ENCODE assay signal across 13 cellular contexts in the genomic region with DNA sequence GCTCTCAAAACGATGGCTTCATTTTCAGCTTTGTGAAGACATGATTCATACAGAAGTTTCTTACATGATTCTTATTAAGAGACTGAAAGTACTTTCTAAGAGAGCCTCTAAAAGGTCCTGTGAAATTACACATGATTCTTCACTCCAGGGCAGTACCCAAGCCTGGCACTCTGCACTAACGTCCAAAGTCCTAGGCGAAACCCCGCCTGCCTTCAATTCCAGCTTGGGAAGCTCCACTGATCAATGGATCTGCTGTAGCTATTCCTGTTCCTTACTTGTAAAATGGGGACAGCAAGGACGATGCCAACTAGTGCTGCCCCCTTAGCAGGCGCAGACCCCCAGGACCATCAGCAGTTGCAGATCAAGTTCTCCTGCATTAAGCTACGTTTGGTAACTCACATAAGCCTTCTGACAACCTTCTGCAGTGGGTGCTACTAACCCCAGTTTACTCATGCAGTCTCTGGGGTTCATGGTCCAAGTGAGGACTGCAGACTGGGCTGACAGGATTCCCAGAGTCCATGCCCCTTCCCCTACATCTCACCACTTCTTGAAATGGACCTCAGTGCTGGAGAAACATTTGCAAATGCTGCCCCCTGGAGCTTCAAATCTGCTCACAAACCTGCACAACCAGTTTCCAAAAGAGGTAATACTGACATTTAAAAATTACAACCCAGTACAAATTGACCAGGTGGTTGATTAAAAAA. TPM values are rescaled to one million over a fixed set of nuclear protein-coding genes. Genes with fewer than 3 reads are reported as not detected.
DNase-seq lines count a peak whose midpoint lies in the region; ATAC-seq and TF ChIP-seq lines count a peak whose summit lies in the region.
"Had no signal": no experiment of that assay in that cellular context is flagged by ENCODE, and none has a peak within 500 bp of the region (broad histone marks: within the 10 kb centered on the region; RNA-seq: fewer than 3 reads in every experiment).

No MANE protein-coding gene starts in this region.

- no peaks in the 10 kb centered on the region for H3F3A ChIP-seq in PC-3 (ENCODE audit: low read length, unreplicated experiment)
- H3F3A ChIP-seq in smooth muscle cell (ENCODE audit: low read depth): peaks cover 2% of the 10 kb centered on the region

- H3K36me3 Mint-ChIP-seq in activated CD8-positive, alpha-beta T cell treated with anti-CD3 and anti-CD28 coated beads for 36 hours (ENCODE audit: low read depth): peaks cover 42% of the 10 kb centered on the region
- peaks cover 36% of the 10 kb centered on the region for H3K36me3 Mint-ChIP-seq in activated CD8-positive, alpha-beta T cell treated with anti-CD3 and anti-CD28 coated beads, Interleukin-2, amount 10 ng/mL, durations not matched to agents 7 days and 5 days (ENCODE audit: low read depth)

- H4K20me1 ChIP-seq in PC-3 (ENCODE audit: low read length) (no peaks in the 10 kb centered on the region), smooth muscle cell (ENCODE audit: low read depth) (no peaks in the 10 kb centered on the region)

- H3K9me2 ChIP-seq in PC-3 (replicated peaks; ENCODE audit: low read length): no peaks in the 10 kb centered on the region

- no peak overlapping the region for H3K27ac ChIP-seq in PC-3 (ENCODE audit: low read length)
- no peak overlapping the region for H3K27ac ChIP-seq in foreskin keratinocyte
- no peak overlapping the region for H3K27ac ChIP-seq in smooth muscle cell (ENCODE audit: low read depth)
- H3K27ac ChIP-seq: RWPE1, tibial artery had no signal

- H3K4me2 ChIP-seq in PC-3 (ENCODE audit: low read length) (peak overlapping the region; percentile 16), smooth muscle cell (no peak overlapping the region)

- H3K9me3 Mint-ChIP-seq in activated CD8-positive, alpha-beta T cell treated with anti-CD3 and anti-CD28 coated beads for 36 hours: no peaks in the 10 kb centered on the region
- H3K9me3 Mint-ChIP-seq in activated CD8-positive, alpha-beta T cell treated with anti-CD3 and anti-CD28 coated beads, Interleukin-2, amount 10 ng/mL, durations not matched to agents 7 days and 5 days (ENCODE audit: insufficient read depth): no peaks in the 10 kb centered on the region

- POLR2A ChIA-PET in activated CD8-positive, alpha-beta T cell treated with anti-CD3 and anti-CD28 coated beads for 36 hours (lab: Charles Lee): interaction anchor here (1.6 to 1.7 kb wide), 2 partner anchors 9 to 10 kb away, joined by 4 to 6 read pairs; no protein-coding TSS in a partner anchor
- POLR2A ChIA-PET in activated CD8-positive, alpha-beta T cell treated with anti-CD3 and anti-CD28 coated beads, Interleukin-2, amount 10 ng/mL, durations not matched to agents 7 days and 5 days (lab: Charles Lee): no interaction called here
- POLR2A ChIA-PET in PC-3 (lab: Charles Lee; ENCODE audit: unreplicated experiment): no interaction called here

- ATAC-seq in activated CD8-positive, alpha-beta T cell treated with anti-CD3 and anti-CD28 coated beads for 36 hours: no peak
- ATAC-seq in activated CD8-positive, alpha-beta T cell treated with anti-CD3 and anti-CD28 coated beads, Interleukin-2, amount 10 ng/mL, durations not matched to agents 7 days and 5 days: no peak
- ATAC-seq in PC-3 (peak; percentile 54), foreskin keratinocyte (no peak), HG03439 (IDR thresholded peaks at IDR 0.05; ENCODE audit: unreplicated experiment) (no peak)

- H3K27me3 ChIP-seq in PC-3 (ENCODE audit: low read length): no peaks in the 10 kb centered on the region
- no peaks in the 10 kb centered on the region for H3K27me3 ChIP-seq in foreskin keratinocyte
- no peaks in the 10 kb centered on the region for H3K27me3 ChIP-seq in smooth muscle cell (ENCODE audit: low read depth)
- H3K27me3 ChIP-seq: tibial artery had no signal

- TF ChIP-seq CTCF in activated CD8-positive, alpha-beta T cell treated with anti-CD3 and anti-CD28 coated beads for 36 hours (IDR thresholded peaks at IDR 0.05): peak; percentile 12
- TF ChIP-seq CTCF in PC-3 (conservative IDR thresholded peaks at IDR 0.05; ENCODE audit: low read depth, low read length) (peak; percentile 86), foreskin keratinocyte (conservative IDR thresholded peaks at IDR 0.05) (peak; percentile 65), smooth muscle cell (IDR thresholded peaks at IDR 0.05; ENCODE audit: borderline replicate concordance, insufficient read depth, poor library complexity, severe bottlenecking) (peak; percentile 20)

- no TSS peak for BruUV-seq in PC-3 (replicated peaks; lab: Mats Ljungman, UMichigan)

- WGBS in smooth muscle cell (ENCODE audit: low lambda C conversion rate): 96% methylated on average over 7 of the region's 7 CpGs

- H3K9ac ChIP-seq in PC-3 (ENCODE audit: low read length) (no peak overlapping the region), smooth muscle cell (ENCODE audit: low read depth) (no peak overlapping the region)

- H3K27ac Mint-ChIP-seq in activated CD8-positive, alpha-beta T cell treated with anti-CD3 and anti-CD28 coated beads for 36 hours: no peak overlapping the region
- no peak overlapping the region for H3K27ac Mint-ChIP-seq in activated CD8-positive, alpha-beta T cell treated with anti-CD3 and anti-CD28 coated beads, Interleukin-2, amount 10 ng/mL, durations not matched to agents 7 days and 5 days

- H3K79me2 ChIP-seq in PC-3 (ENCODE audit: low read length): peaks cover 21% of the 10 kb centered on the region; the same call in 1 of the 2 replicates
- H3K79me2 ChIP-seq in smooth muscle cell (ENCODE audit: low read depth): no peaks in the 10 kb centered on the region

- H3K36me3 ChIP-seq in PC-3 (ENCODE audit: low read depth, low read length) (peaks cover 44% of the 10 kb centered on the region), smooth muscle cell (ENCODE audit: low read depth) (no peaks in the 10 kb centered on the region)

- CTCF ChIA-PET in activated CD8-positive, alpha-beta T cell treated with anti-CD3 and anti-CD28 coated beads for 36 hours (lab: Charles Lee): interaction anchor here (0.9 to 2.6 kb wide), 4 partner anchors 9 to 217 kb away, joined by 3 to 14 read pairs (median 4); no protein-coding TSS in a partner anchor
- CTCF ChIA-PET in activated CD8-positive, alpha-beta T cell treated with anti-CD3 and anti-CD28 coated beads, Interleukin-2, amount 10 ng/mL, durations not matched to agents 7 days and 5 days (lab: Charles Lee): interaction anchor here (1.5 to 4.1 kb wide), 5 partner anchors 9 to 218 kb away, joined by 5 to 47 read pairs (median 7); no protein-coding TSS in a partner anchor
- CTCF ChIA-PET in PC-3 (lab: Charles Lee): interaction anchor here (0.7 to 1.5 kb wide), 3 partner anchors 65 to 341 kb away, joined by 4 to 15 read pairs (median 5); a partner anchor contains a TSS

- H3K4me3 ChIP-seq in PC-3 (ENCODE audit: low read length) (no peak overlapping the region), smooth muscle cell (no peak overlapping the region)
- H3K4me3 ChIP-seq: tibial artery had no signal

- H3K4me3 Mint-ChIP-seq in activated CD8-positive, alpha-beta T cell treated with anti-CD3 and anti-CD28 coated beads for 36 hours: no peak overlapping the region
- H3K4me3 Mint-ChIP-seq in activated CD8-positive, alpha-beta T cell treated with anti-CD3 and anti-CD28 coated beads, Interleukin-2, amount 10 ng/mL, durations not matched to agents 7 days and 5 days: no peak overlapping the region

- H3K4me1 Mint-ChIP-seq in activated CD8-positive, alpha-beta T cell treated with anti-CD3 and anti-CD28 coated beads for 36 hours (ENCODE audit: low read depth): peaks cover 3% of the 10 kb centered on the region
- no peaks in the 10 kb centered on the region for H3K4me1 Mint-ChIP-seq in activated CD8-positive, alpha-beta T cell treated with anti-CD3 and anti-CD28 coated beads, Interleukin-2, amount 10 ng/mL, durations not matched to agents 7 days and 5 days (ENCODE audit: low read depth)

- no peak overlapping the region for H2AFZ ChIP-seq in PC-3 (ENCODE audit: low read length)
- no peak overlapping the region for H2AFZ ChIP-seq in smooth muscle cell (ENCODE audit: low read depth)

- no peaks in the 10 kb centered on the region for H3K27me3 Mint-ChIP-seq in activated CD8-positive, alpha-beta T cell treated with anti-CD3 and anti-CD28 coated beads for 36 hours
- H3K27me3 Mint-ChIP-seq in activated CD8-positive, alpha-beta T cell treated with anti-CD3 and anti-CD28 coated beads, Interleukin-2, amount 10 ng/mL, durations not matched to agents 7 days and 5 days (ENCODE audit: low read depth): no peaks in the 10 kb centered on the region

- H3K9me3 ChIP-seq in PC-3 (ENCODE audit: low read length) (no peaks in the 10 kb centered on the region), smooth muscle cell (replicated peaks; ENCODE audit: low read depth) (no peaks in the 10 kb centered on the region)
- H3K9me3 ChIP-seq: tibial artery had no signal

- intact Hi-C loops in activated CD8-positive, alpha-beta T cell treated with anti-CD3 and anti-CD28 coated beads for 36 hours (cut with micrococcal nuclease): no loop called here
- intact Hi-C loops in PC-3 (cut with micrococcal nuclease): loop anchor here (1.0 kb wide), 1 partner anchor 218 kb away; no protein-coding TSS in a partner anchor

- H3K4me1 ChIP-seq in PC-3 (ENCODE audit: insufficient read depth, low read length) (peaks cover 15% of the 10 kb centered on the region), foreskin keratinocyte (no peaks in the 10 kb centered on the region), smooth muscle cell (ENCODE audit: low read depth) (no peaks in the 10 kb centered on the region)
- H3K4me1 ChIP-seq: tibial artery had no signal

- no peak for DNase-seq in activated CD8-positive, alpha-beta T cell treated with anti-CD3 and anti-CD28 coated beads for 36 hours
- DNase-seq in activated CD8-positive, alpha-beta T cell treated with anti-CD3 and anti-CD28 coated beads, Interleukin-2, amount 10 ng/mL, durations not matched to agents 7 days and 5 days: no peak
- DNase-seq in PC-3: peak; percentile 67
- DNase-seq in foreskin keratinocyte: peak in 1 of 2 donors; percentile 13
- DNase-seq in smooth muscle cell (lab: John Stamatoyannopoulos, UW; ENCODE audit: unreplicated experiment): no peak
- DNase-seq in activated effector memory CD4-positive, alpha-beta T cell treated with Interleukin-2 at 50 U/mL for 16 hours: no peak
- no peak for DNase-seq in NCI-H524 treated with DMSO at 0.1 percent for 48 hours (lab: John Stamatoyannopoulos, UW)
- DNase-seq: activated T-cell treated with anti-CD3 and anti-CD28 coated beads, Interleukin-2, amount 50 U/mL, for 1 hour; anterior cingulate cortex; NCI-H2107; tibial artery had no signal

RNA-seq across cellular contexts. Expression of a gene that starts 10.6 kb away (rescaled TPM):
- total RNA-seq in activated CD8-positive, alpha-beta T cell treated with anti-CD3 and anti-CD28 coated beads for 36 hours: 10 to 100 TPM; 27.6 to 30.2 TPM
- 10 to 100 TPM; 17.3 to 18.1 TPM for total RNA-seq in activated CD8-positive, alpha-beta T cell treated with anti-CD3 and anti-CD28 coated beads, Interleukin-2, amount 10 ng/mL, durations not matched to agents 7 days and 5 days
- total RNA-seq in PC-3 (2014; rRNA removed) (39.5 and 43.3 TPM in 2 replicates), foreskin keratinocyte (23.3 and 27.8 TPM in 2 replicates), smooth muscle cell (8.7 and 11.2 TPM in 2 replicates)
- polyA plus RNA-seq in foreskin keratinocyte (22.6 and 29.7 TPM in 2 replicates), smooth muscle cell (9.5 and 12.0 TPM in 2 replicates)

RNA-seq across cellular contexts. Expression of a gene that starts 10.7 kb away (rescaled TPM):
- total RNA-seq in activated CD8-positive, alpha-beta T cell treated with anti-CD3 and anti-CD28 coated beads for 36 hours: 10 to 100 TPM; 19.7 to 20.2 TPM
- 10 to 100 TPM; 27.9 to 28.8 TPM for total RNA-seq in activated CD8-positive, alpha-beta T cell treated with anti-CD3 and anti-CD28 coated beads, Interleukin-2, amount 10 ng/mL, durations not matched to agents 7 days and 5 days
- total RNA-seq in PC-3 (2014; rRNA removed): 78.6 and 83.1 TPM in 2 replicates
- total RNA-seq in foreskin keratinocyte: 99.7 and 102 TPM in 2 replicates
- 47.8 and 52.2 TPM in 2 replicates for polyA plus RNA-seq in foreskin keratinocyte
- 76.8 and 81.1 TPM in 2 replicates for total RNA-seq in smooth muscle cell
- 59.0 and 60.1 TPM in 2 replicates for polyA plus RNA-seq in smooth muscle cell

Comparison
In these comparisons a context has a peak if more than half of its experiments do, and no peak if none do; other contexts are left out.
1. CTCF ChIP-seq: peak in every context shown above with its lines; median percentile 86 in PC-3; 65 in foreskin keratinocyte; 20 in smooth muscle cell; 12 in activated CD8-positive, alpha-beta T cell treated with anti-CD3 and anti-CD28 coated beads for 36 hours.